15 cellular contexts compared by ENCODE assay signal in the genomic region with DNA sequence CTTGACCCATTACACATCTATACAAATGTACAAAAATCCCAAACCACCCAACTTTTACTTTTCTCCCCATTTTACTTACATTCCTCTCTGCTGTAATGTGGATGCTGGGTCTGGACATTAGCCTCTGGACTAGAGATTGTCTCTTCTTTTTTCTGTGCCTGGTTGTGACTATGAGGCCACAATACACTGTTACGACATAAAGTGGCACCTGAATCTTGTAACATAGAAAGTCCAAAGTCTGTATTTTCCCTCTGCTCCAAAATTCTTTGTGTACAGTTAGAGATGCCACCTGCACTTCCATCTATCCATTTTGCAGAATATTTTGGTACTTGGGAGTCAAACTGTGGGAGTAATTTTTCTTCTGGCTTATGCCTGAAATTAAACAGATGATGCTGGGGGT. TPM values are rescaled to one million over a fixed set of nuclear protein-coding genes. Genes with fewer than 3 reads are reported as not detected.
A peak's percentile ranks its signal among the peaks of the same experiment; 100 is the strongest.
DNase-seq lines count a peak whose midpoint lies in the region; ATAC-seq and TF ChIP-seq lines count a peak whose summit lies in the region.
"Had no signal": no experiment of that assay in that cellular context is flagged by ENCODE, and none has a peak within 500 bp of the region (broad histone marks: within the 10 kb centered on the region; RNA-seq: fewer than 3 reads in every experiment).

No MANE protein-coding gene starts in this region.

- H3K9me3 ChIP-seq in CD4-positive, CD25-positive, alpha-beta regulatory T cell (ENCODE audit: control insufficient read depth in 2 of 2, low read length in 2 of 2): no peaks in the 10 kb centered on the region
- H3K9me3 ChIP-seq in Caco-2 (no peaks in the 10 kb centered on the region), right lobe of liver (no peaks in the 10 kb centered on the region), gastroesophageal sphincter (no peaks in the 10 kb centered on the region)
- H3K9me3 ChIP-seq: left lung had no signal

- H3K27ac Mint-ChIP-seq in CD4-positive, CD25-positive, alpha-beta regulatory T cell: peak overlapping the region; percentile 77 to 97 (median 96)
- peak overlapping the region; percentile 34 for H3K27ac Mint-ChIP-seq in Caco-2 (ENCODE audit: unreplicated experiment)
- H3K27ac Mint-ChIP-seq in activated CD8-positive, alpha-beta T cell treated with anti-CD3 and anti-CD28 coated beads, Interleukin-2, amount 10 ng/mL, durations not matched to agents 7 days and 5 days: peak overlapping the region; percentile 89

- ATAC-seq in CD4-positive, CD25-positive, alpha-beta regulatory T cell (ENCODE audit: low read depth in 2 of 2): no peak
- ATAC-seq in activated CD8-positive, alpha-beta T cell treated with anti-CD3 and anti-CD28 coated beads, Interleukin-2, amount 10 ng/mL, durations not matched to agents 7 days and 5 days: no peak
- peak; percentile 88 to 97 (median 94) for ATAC-seq in right lobe of liver
- ATAC-seq in gastroesophageal sphincter: no peak
- ATAC-seq in HG02981 (IDR thresholded peaks at IDR 0.05; ENCODE audit: unreplicated experiment): no peak
- ATAC-seq: left lung had no signal

- peak overlapping the region; percentile 63 for H3K4me3 ChIP-seq in CD4-positive, CD25-positive, alpha-beta regulatory T cell (ENCODE audit: low read depth, low read length)
- no peak overlapping the region for H3K4me3 ChIP-seq in Caco-2 (ENCODE audit: low read depth, low read length)
- H3K4me3 ChIP-seq in right lobe of liver: no peak overlapping the region
- H3K4me3 ChIP-seq in gastroesophageal sphincter: no peak overlapping the region
- H3K4me3 ChIP-seq: left lung had no signal

- CTCF ChIA-PET in Caco-2 (lab: Charles Lee): no interaction called here
- CTCF ChIA-PET in activated CD8-positive, alpha-beta T cell treated with anti-CD3 and anti-CD28 coated beads, Interleukin-2, amount 10 ng/mL, durations not matched to agents 7 days and 5 days (lab: Charles Lee): interaction anchor here (1.0 to 3.6 kb wide), 3 partner anchors 9 to 23 kb away, joined by 3 to 20 read pairs (median 5); partner anchors contain the start of gene C21orf91

- 24% methylated on average over 1 of the region's 1 CpG for WGBS in right lobe of liver (ENCODE audit: insufficient coverage, low coverage, low lambda C conversion rate, missing lambda C conversion rate)
- WGBS in gastroesophageal sphincter (ENCODE audit: low coverage in 1 of 2), 2 donors: 100% methylated on average over 1 of the region's 1 CpG

- no peaks in the 10 kb centered on the region for H3K27me3 Mint-ChIP-seq in CD4-positive, CD25-positive, alpha-beta regulatory T cell
- no peaks in the 10 kb centered on the region for H3K27me3 Mint-ChIP-seq in Caco-2 (ENCODE audit: insufficient read depth, unreplicated experiment)
- no peaks in the 10 kb centered on the region for H3K27me3 Mint-ChIP-seq in activated CD8-positive, alpha-beta T cell treated with anti-CD3 and anti-CD28 coated beads, Interleukin-2, amount 10 ng/mL, durations not matched to agents 7 days and 5 days (ENCODE audit: low read depth)

- H3K4me1 Mint-ChIP-seq in CD4-positive, CD25-positive, alpha-beta regulatory T cell: peaks cover 37 to 74% (median 59%) of the 10 kb centered on the region in 4 donors
- H3K4me1 Mint-ChIP-seq in Caco-2 (ENCODE audit: low read depth, unreplicated experiment): peaks cover 16% of the 10 kb centered on the region
- peaks cover 60% of the 10 kb centered on the region for H3K4me1 Mint-ChIP-seq in activated CD8-positive, alpha-beta T cell treated with anti-CD3 and anti-CD28 coated beads, Interleukin-2, amount 10 ng/mL, durations not matched to agents 7 days and 5 days (ENCODE audit: low read depth)

- POLR2A ChIA-PET in Caco-2 (lab: Charles Lee): no interaction called here
- POLR2A ChIA-PET in activated CD8-positive, alpha-beta T cell treated with anti-CD3 and anti-CD28 coated beads, Interleukin-2, amount 10 ng/mL, durations not matched to agents 7 days and 5 days (lab: Charles Lee): interaction anchor here (1.0 to 6.4 kb wide), 3 partner anchors 13 to 22 kb away, joined by 3 to 36 read pairs (median 4); partner anchors contain the start of gene C21orf91

- H3K36me3 ChIP-seq in CD4-positive, CD25-positive, alpha-beta regulatory T cell (ENCODE audit: control insufficient read depth, insufficient read depth, low read length): peaks cover 10% of the 10 kb centered on the region
- H3K36me3 ChIP-seq in Caco-2 (ENCODE audit: control insufficient read depth, insufficient read depth, low read length) (no peaks in the 10 kb centered on the region; the same call in 1 of the 2 replicates), right lobe of liver (peaks cover 0 to 9% (median 0%) of the 10 kb centered on the region in 4 donors), gastroesophageal sphincter (peaks cover 0 to 8% of the 10 kb centered on the region in 2 donors)

- intact Hi-C loops in Caco-2 (cut with micrococcal nuclease; ENCODE audit: unreplicated experiment) (loop anchor here (1.0 to 2.0 kb wide), 2 partner anchors 23 to 50 kb away; partner anchors contain the start of gene C21orf91), right lobe of liver (cut with DNase I) (no loop called here)

- no peaks in the 10 kb centered on the region for H3K27me3 ChIP-seq in CD4-positive, CD25-positive, alpha-beta regulatory T cell (ENCODE audit: control insufficient read depth, insufficient read depth, low read length)
- no peaks in the 10 kb centered on the region for H3K27me3 ChIP-seq in Caco-2 (replicated peaks; ENCODE audit: control insufficient read depth, insufficient read depth, low read length)
- no peaks in the 10 kb centered on the region for H3K27me3 ChIP-seq in right lobe of liver
- no peaks in the 10 kb centered on the region for H3K27me3 ChIP-seq in gastroesophageal sphincter
- H3K27me3 ChIP-seq: left lung had no signal

- TF ChIP-seq POLR2A in right lobe of liver (IDR thresholded peaks at IDR 0.05) (no peak), gastroesophageal sphincter (IDR thresholded peaks at IDR 0.05) (no peak)

- TF ChIP-seq CTCF in Caco-2 (IDR thresholded peaks at IDR 0.05; ENCODE audit: insufficient read depth in 1 of 2, low read depth in 1 of 2, low read length in 1 of 2, severe bottlenecking in 1 of 2, unreplicated experiment in 1 of 2) (no peak), right lobe of liver (IDR thresholded peaks at IDR 0.05) (no peak), gastroesophageal sphincter (IDR thresholded peaks at IDR 0.05) (no peak)

- peaks cover 0 to 1% (median 0%) of the 10 kb centered on the region in 7 donors for H3K9me3 Mint-ChIP-seq in CD4-positive, CD25-positive, alpha-beta regulatory T cell
- H3K9me3 Mint-ChIP-seq in Caco-2 (ENCODE audit: unreplicated experiment): no peaks in the 10 kb centered on the region
- H3K9me3 Mint-ChIP-seq in activated CD8-positive, alpha-beta T cell treated with anti-CD3 and anti-CD28 coated beads, Interleukin-2, amount 10 ng/mL, durations not matched to agents 7 days and 5 days (ENCODE audit: insufficient read depth): no peaks in the 10 kb centered on the region

- no peak for TF ChIP-seq EP300 in gastroesophageal sphincter (IDR thresholded peaks at IDR 0.05)

- H3K4me1 ChIP-seq in CD4-positive, CD25-positive, alpha-beta regulatory T cell (ENCODE audit: control insufficient read depth, insufficient read depth, low read length, poor library complexity, severe bottlenecking): peaks cover 76% of the 10 kb centered on the region
- H3K4me1 ChIP-seq in Caco-2 (peaks cover 10% of the 10 kb centered on the region), right lobe of liver (peaks cover 0 to 15% (median 0%) of the 10 kb centered on the region in 4 donors), gastroesophageal sphincter (peaks cover 0 to 45% (median 3%) of the 10 kb centered on the region in 3 donors)
- H3K4me1 ChIP-seq: parathyroid adenoma had no signal

- DNase-seq in CD4-positive, CD25-positive, alpha-beta regulatory T cell: no peak
- peak in 1 of 2 experiments; percentile 20 for DNase-seq in Caco-2
- DNase-seq in activated CD8-positive, alpha-beta T cell treated with anti-CD3 and anti-CD28 coated beads, Interleukin-2, amount 10 ng/mL, durations not matched to agents 7 days and 5 days: no peak
- DNase-seq in right lobe of liver: no peak
- no peak for DNase-seq in stimulated activated naive CD4-positive, alpha-beta T cell treated with Interleukin-2 at 50 U/mL for 16 hours (lab: John Stamatoyannopoulos, UW)
- DNase-seq: activated CD4-positive, CD25-positive, alpha-beta regulatory T cell treated with anti-CD3 and anti-CD28 coated beads, Interleukin-2, amount 50 U/mL, for 72 hours; foreskin fibroblast; GDM1; left lung; NCI-H146; NK-92 treated with Interleukin-12 subunit alpha and Interleukin-12 subunit beta, amount 100 ng/mL, for 24 hours; stimulated activated CD4-positive, alpha-beta T cell treated with anti-CD3 and anti-CD28 coated beads, Interleukin-2, amount 100 ng/mL, for 48 hours had no signal

- H3K36me3 Mint-ChIP-seq in CD4-positive, CD25-positive, alpha-beta regulatory T cell: peaks cover 36% of the 10 kb centered on the region
- H3K36me3 Mint-ChIP-seq in Caco-2 (ENCODE audit: insufficient read depth, unreplicated experiment): peaks cover 6% of the 10 kb centered on the region
- peaks cover 59% of the 10 kb centered on the region for H3K36me3 Mint-ChIP-seq in activated CD8-positive, alpha-beta T cell treated with anti-CD3 and anti-CD28 coated beads, Interleukin-2, amount 10 ng/mL, durations not matched to agents 7 days and 5 days (ENCODE audit: low read depth)

- BruUV-seq in Caco-2 (replicated peaks; lab: Mats Ljungman, UMichigan): no TSS peak

- peak overlapping the region; percentile 92 for H3K27ac ChIP-seq in CD4-positive, CD25-positive, alpha-beta regulatory T cell (ENCODE audit: insufficient read depth, low read length, poor library complexity, severe bottlenecking)
- H3K27ac ChIP-seq in right lobe of liver: peak overlapping the region in 1 of 3 donors; percentile 39
- no peak overlapping the region for H3K27ac ChIP-seq in gastroesophageal sphincter
- H3K27ac ChIP-seq: left lung, parathyroid adenoma had no signal

- peak overlapping the region; percentile 30 to 97 (median 84) for H3K4me3 Mint-ChIP-seq in CD4-positive, CD25-positive, alpha-beta regulatory T cell
- peak overlapping the region; percentile 33 for H3K4me3 Mint-ChIP-seq in Caco-2 (ENCODE audit: unreplicated experiment)
- H3K4me3 Mint-ChIP-seq in activated CD8-positive, alpha-beta T cell treated with anti-CD3 and anti-CD28 coated beads, Interleukin-2, amount 10 ng/mL, durations not matched to agents 7 days and 5 days: no peak overlapping the region

RNA-seq across cellular contexts. Expression of gene C21orf91, which starts 22.7 kb away (rescaled TPM):
- total RNA-seq in CD4-positive, CD25-positive, alpha-beta regulatory T cell: 62.8 TPM
- 10 to 100 TPM; 59.3 to 74.6 (median 69.8) TPM for polyA plus RNA-seq in CD4-positive, CD25-positive, alpha-beta regulatory T cell
- total RNA-seq in Caco-2 (2022) (16.2 and 16.9 TPM in 2 replicates), right lobe of liver (1 to 10 TPM; 3.2 to 6.3 (median 4.3) TPM), gastroesophageal sphincter (10 to 100 TPM; 10.2 to 14.5 (median 12.3) TPM)
- total RNA-seq in activated CD8-positive, alpha-beta T cell treated with anti-CD3 and anti-CD28 coated beads, Interleukin-2, amount 10 ng/mL, durations not matched to agents 7 days and 5 days: 10 to 100 TPM; 51.8 to 57.9 TPM

Comparison
In these comparisons a context has a peak if more than half of its experiments do, and no peak if none do; other contexts are left out.
1. ATAC-seq: peak in right lobe of liver (4 of 4); none in CD4-positive, CD25-positive, alpha-beta regulatory T cell (0 of 2), activated CD8-positive, alpha-beta T cell treated with anti-CD3 and anti-CD28 coated beads, Interleukin-2, amount 10 ng/mL, durations not matched to agents 7 days and 5 days (single experiment), gastroesophageal sphincter (single experiment) and HG02981 (single experiment).
2. H3K27ac Mint-ChIP-seq: peak in every context shown above with its lines; median percentile 96 in CD4-positive, CD25-positive, alpha-beta regulatory T cell; 89 in activated CD8-positive, alpha-beta T cell treated with anti-CD3 and anti-CD28 coated beads, Interleukin-2, amount 10 ng/mL, durations not matched to agents 7 days and 5 days; 34 in Caco-2.